In the genomic region with DNA sequence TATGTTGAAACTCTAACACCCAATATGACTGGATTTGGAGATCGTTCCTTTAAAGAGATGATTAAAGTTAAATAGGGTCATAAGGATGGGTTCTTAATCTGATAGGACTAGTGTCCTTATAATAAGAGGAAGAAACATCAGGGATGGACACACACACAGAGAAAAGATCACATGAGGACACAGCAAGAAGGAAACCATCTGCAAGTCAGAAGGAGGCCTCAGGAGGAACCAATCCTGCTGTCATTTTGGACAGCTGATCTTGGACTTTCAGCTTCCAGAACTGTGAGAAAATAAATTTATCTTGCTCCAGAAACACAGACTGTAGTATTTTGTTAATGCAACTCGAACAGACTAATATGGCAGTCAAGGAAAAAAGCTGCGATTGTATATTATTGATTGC, we compare ENCODE assay signal across 28 cellular contexts.
"Had no signal": no experiment of that assay in that cellular context is flagged by ENCODE, and none has a peak within 500 bp of the region (broad histone marks: within the 10 kb centered on the region; RNA-seq: fewer than 3 reads in every experiment).

No MANE protein-coding gene starts in this region.

- H3K27me3 Mint-ChIP-seq: naive B cell; progenitor cell of endocrine pancreas; stimulated activated memory B cell treated with anti-CD40 and anti-IgM and Interleukin-4, amounts not matched to agents 10 μg/mL and 1 μg/mL and 100 μg/mL, for 72 hours had no signal

- H3K4me3 ChIP-seq: lower lobe of right lung, neural progenitor cell, ovary, skin epidermis, stomach, testis, thyroid gland, transverse colon, upper lobe of left lung, vagina had no signal

- H3K4me1 ChIP-seq: lower lobe of right lung, testis, thyroid gland, upper lobe of left lung had no signal

- H3K36me3 ChIP-seq: lower lobe of right lung, neural progenitor cell, ovary, stomach, thyroid gland, transverse colon, upper lobe of left lung, vagina had no signal

- H3K9me3 ChIP-seq: lower lobe of right lung, ovary, stomach, testis, thyroid gland, transverse colon, upper lobe of left lung, vagina had no signal

- H3K9ac ChIP-seq: neural progenitor cell had no signal

- H3K4me1 Mint-ChIP-seq: mesothelial cell of epicardium; naive B cell; natural killer cell; stimulated activated memory B cell treated with anti-CD40 and anti-IgM and Interleukin-4, amounts not matched to agents 10 μg/mL and 1 μg/mL and 100 μg/mL, for 72 hours had no signal

- ATAC-seq: left cardiac atrium; left lobe of liver; lower lobe of right lung; natural killer cell; right cardiac atrium; sciatic nerve; stimulated activated memory B cell treated with anti-CD40 and anti-IgM and Interleukin-4, amounts not matched to agents 10 μg/mL and 1 μg/mL and 100 μg/mL, for 72 hours had no signal

- H3K27ac Mint-ChIP-seq: mesothelial cell of epicardium; naive B cell; natural killer cell; nephron progenitor cell; neural progenitor cell; progenitor cell of endocrine pancreas; stimulated activated memory B cell treated with anti-CD40 and anti-IgM and Interleukin-4, amounts not matched to agents 10 μg/mL and 1 μg/mL and 100 μg/mL, for 72 hours had no signal

- H3K27ac ChIP-seq: lower lobe of right lung, neural progenitor cell, ovary, skin epidermis, stomach, testis, thyroid gland, transverse colon, upper lobe of left lung, vagina had no signal

- H3K27me3 ChIP-seq: neural progenitor cell, ovary, stomach, testis, thyroid gland, transverse colon, upper lobe of left lung, vagina had no signal

- H3K36me3 Mint-ChIP-seq: mesothelial cell of epicardium; naive B cell; natural killer cell; neural progenitor cell; stimulated activated memory B cell treated with anti-CD40 and anti-IgM and Interleukin-4, amounts not matched to agents 10 μg/mL and 1 μg/mL and 100 μg/mL, for 72 hours had no signal

- DNase-seq: hippocampal formation; kidney glomerular epithelial cell; left cardiac atrium; lower lobe of right lung; mammary epithelial cell; mesenchymal stem cell; naive B cell; natural killer cell; nephron progenitor cell; ovary; right cardiac atrium; stimulated activated CD4-positive, alpha-beta T cell treated with anti-CD3 and anti-CD28 coated beads, Interleukin-2, amount 100 ng/mL, for 48 hours; stimulated activated CD4-positive, alpha-beta T cell treated with anti-CD3 and anti-CD28 coated beads, Interleukin-4, amount 100 ng/mL, for 4 hours; stimulated activated CD8-positive, alpha-beta memory T cell treated with anti-CD3 and anti-CD28 coated beads, Interleukin-4, amount 100 ng/mL, for 48 hours; stimulated activated naive CD4-positive, alpha-beta T cell treated with Interleukin-2 at 50 U/mL for 16 hours; stomach; testis; thyroid gland; transverse colon; upper lobe of left lung had no signal

- H3K4me2 ChIP-seq: neural progenitor cell had no signal

- H2AFZ ChIP-seq: neural progenitor cell had no signal

- H3K4me3 Mint-ChIP-seq: mesothelial cell of epicardium; naive B cell; natural killer cell; nephron progenitor cell; neural progenitor cell; stimulated activated memory B cell treated with anti-CD40 and anti-IgM and Interleukin-4, amounts not matched to agents 10 μg/mL and 1 μg/mL and 100 μg/mL, for 72 hours had no signal

- H3K9me3 Mint-ChIP-seq: mesothelial cell of epicardium; nephron progenitor cell; neural progenitor cell; stimulated activated memory B cell treated with anti-CD40 and anti-IgM and Interleukin-4, amounts not matched to agents 10 μg/mL and 1 μg/mL and 100 μg/mL, for 72 hours had no signal
